Comparison of ENCODE assay signal across 14 cellular contexts in genomic region chr13:110887242-110887954, GRCh38. TPM values are rescaled to one million over a fixed set of nuclear protein-coding genes. Genes with fewer than 3 reads are reported as not detected.
DNase-seq lines count a peak whose midpoint lies in the region; ATAC-seq and TF ChIP-seq lines count a peak whose summit lies in the region.
"Had no signal": no experiment of that assay in that cellular context is flagged by ENCODE, and none has a peak within 500 bp of the region (broad histone marks: within the 10 kb centered on the region; RNA-seq: fewer than 3 reads in every experiment).

No MANE protein-coding gene starts in this region.

- intact Hi-C loops in activated CD8-positive, alpha-beta T cell treated with anti-CD3 and anti-CD28 coated beads for 36 hours (cut with micrococcal nuclease) = no loop called here
- intact Hi-C loops in upper lobe of right lung (cut with DNase I) = no loop called here
- intact Hi-C loops in natural killer cell (cut with micrococcal nuclease) = no loop called here

- no peak overlapping the region for H3K27ac ChIP-seq in upper lobe of right lung

- TF ChIP-seq CTCF in activated CD8-positive, alpha-beta T cell treated with anti-CD3 and anti-CD28 coated beads for 36 hours (IDR thresholded peaks at IDR 0.05) = no peak
- TF ChIP-seq CTCF in choroid plexus epithelial cell (conservative IDR thresholded peaks at IDR 0.05; ENCODE audit: low read depth, low read length) (no peak), upper lobe of right lung (IDR thresholded peaks at IDR 0.05) (no peak), natural killer cell (IDR thresholded peaks at IDR 0.05) (no peak)

- peaks cover 7% of the 10 kb centered on the region for H3K4me1 Mint-ChIP-seq in activated CD8-positive, alpha-beta T cell treated with anti-CD3 and anti-CD28 coated beads for 36 hours (ENCODE audit: low read depth)
- H3K4me1 Mint-ChIP-seq in activated CD8-positive, alpha-beta T cell treated with anti-CD3 and anti-CD28 coated beads, Interleukin-2, amount 10 ng/mL, durations not matched to agents 7 days and 5 days (ENCODE audit: low read depth) = peaks cover 18% of the 10 kb centered on the region
- H3K4me1 Mint-ChIP-seq in memory B cell (no peaks in the 10 kb centered on the region), natural killer cell (peaks cover 0 to 5% of the 10 kb centered on the region in 2 donors)

- CTCF ChIA-PET in activated CD8-positive, alpha-beta T cell treated with anti-CD3 and anti-CD28 coated beads for 36 hours (lab: Charles Lee) = no interaction called here
- CTCF ChIA-PET in activated CD8-positive, alpha-beta T cell treated with anti-CD3 and anti-CD28 coated beads, Interleukin-2, amount 10 ng/mL, durations not matched to agents 7 days and 5 days (lab: Charles Lee) = no interaction called here

- ATAC-seq in activated CD8-positive, alpha-beta T cell treated with anti-CD3 and anti-CD28 coated beads for 36 hours = peak; percentile 37
- ATAC-seq in activated CD8-positive, alpha-beta T cell treated with anti-CD3 and anti-CD28 coated beads, Interleukin-2, amount 10 ng/mL, durations not matched to agents 7 days and 5 days = no peak
- ATAC-seq in memory B cell (ENCODE audit: low read depth) (no peak), upper lobe of right lung (peak; percentile 22), natural killer cell (no peak)
- ATAC-seq: naive thymus-derived CD8-positive, alpha-beta T cell had no signal

- H3K27ac Mint-ChIP-seq in activated CD8-positive, alpha-beta T cell treated with anti-CD3 and anti-CD28 coated beads for 36 hours = no peak overlapping the region
- H3K27ac Mint-ChIP-seq in activated CD8-positive, alpha-beta T cell treated with anti-CD3 and anti-CD28 coated beads, Interleukin-2, amount 10 ng/mL, durations not matched to agents 7 days and 5 days = no peak overlapping the region
- H3K27ac Mint-ChIP-seq in memory B cell = peak overlapping the region; percentile 35
- no peak overlapping the region for H3K27ac Mint-ChIP-seq in natural killer cell

- H3K4me3 ChIP-seq in choroid plexus epithelial cell (ENCODE audit: low read depth, low read length) (no peak overlapping the region), upper lobe of right lung (no peak overlapping the region)
- H3K4me3 ChIP-seq: spleen had no signal

- no peaks in the 10 kb centered on the region for H3K9me3 ChIP-seq in upper lobe of right lung
- H3K9me3 ChIP-seq: spleen had no signal

- no peak overlapping the region for H3K4me3 Mint-ChIP-seq in activated CD8-positive, alpha-beta T cell treated with anti-CD3 and anti-CD28 coated beads for 36 hours
- no peak overlapping the region for H3K4me3 Mint-ChIP-seq in activated CD8-positive, alpha-beta T cell treated with anti-CD3 and anti-CD28 coated beads, Interleukin-2, amount 10 ng/mL, durations not matched to agents 7 days and 5 days
- H3K4me3 Mint-ChIP-seq in memory B cell (no peak overlapping the region), natural killer cell (no peak overlapping the region)
- H3K4me3 Mint-ChIP-seq: naive thymus-derived CD8-positive, alpha-beta T cell had no signal

- peaks cover 12% of the 10 kb centered on the region for H3K36me3 ChIP-seq in upper lobe of right lung

- DNase-seq in activated CD8-positive, alpha-beta T cell treated with anti-CD3 and anti-CD28 coated beads for 36 hours = no peak
- no peak for DNase-seq in activated CD8-positive, alpha-beta T cell treated with anti-CD3 and anti-CD28 coated beads, Interleukin-2, amount 10 ng/mL, durations not matched to agents 7 days and 5 days
- DNase-seq in choroid plexus epithelial cell (ENCODE audit: low read depth) (peak; percentile 68), memory B cell (ENCODE audit: low spot score in 2 of 2) (no peak), upper lobe of right lung (no peak), natural killer cell (no peak), H4 (ENCODE audit: low spot score) (no peak), SHP77 (lab: John Stamatoyannopoulos, UW) (no peak)
- DNase-seq: activated CD4-positive, alpha-beta T cell treated with anti-CD3 and anti-CD28 coated beads, Interleukin-2, amount 50 U/mL, for 4 hours; activated naive CD4-positive, alpha-beta T cell treated with Interleukin-2 at 50 U/mL for 16 hours; cerebellar nuclear complex; naive thymus-derived CD8-positive, alpha-beta T cell; spleen; T-helper 1 cell had no signal

- H3K27me3 Mint-ChIP-seq in activated CD8-positive, alpha-beta T cell treated with anti-CD3 and anti-CD28 coated beads for 36 hours = no peaks in the 10 kb centered on the region
- no peaks in the 10 kb centered on the region for H3K27me3 Mint-ChIP-seq in activated CD8-positive, alpha-beta T cell treated with anti-CD3 and anti-CD28 coated beads, Interleukin-2, amount 10 ng/mL, durations not matched to agents 7 days and 5 days (ENCODE audit: low read depth)
- no peaks in the 10 kb centered on the region for H3K27me3 Mint-ChIP-seq in memory B cell
- no peaks in the 10 kb centered on the region for H3K27me3 Mint-ChIP-seq in natural killer cell (ENCODE audit: low read depth in 2 of 2)
- H3K27me3 Mint-ChIP-seq: naive thymus-derived CD8-positive, alpha-beta T cell had no signal

- no peaks in the 10 kb centered on the region for H3K9me3 Mint-ChIP-seq in activated CD8-positive, alpha-beta T cell treated with anti-CD3 and anti-CD28 coated beads for 36 hours
- no peaks in the 10 kb centered on the region for H3K9me3 Mint-ChIP-seq in activated CD8-positive, alpha-beta T cell treated with anti-CD3 and anti-CD28 coated beads, Interleukin-2, amount 10 ng/mL, durations not matched to agents 7 days and 5 days (ENCODE audit: insufficient read depth)
- no peaks in the 10 kb centered on the region for H3K9me3 Mint-ChIP-seq in memory B cell
- no peaks in the 10 kb centered on the region for H3K9me3 Mint-ChIP-seq in natural killer cell
- H3K9me3 Mint-ChIP-seq: naive thymus-derived CD8-positive, alpha-beta T cell had no signal

- POLR2A ChIA-PET in activated CD8-positive, alpha-beta T cell treated with anti-CD3 and anti-CD28 coated beads for 36 hours (lab: Charles Lee) = interaction anchor here (1.4 kb wide), 1 partner anchor 11 kb away, joined by 3 read pairs; no protein-coding TSS in a partner anchor
- POLR2A ChIA-PET in activated CD8-positive, alpha-beta T cell treated with anti-CD3 and anti-CD28 coated beads, Interleukin-2, amount 10 ng/mL, durations not matched to agents 7 days and 5 days (lab: Charles Lee) = no interaction called here

- peaks cover 4% of the 10 kb centered on the region for H3K36me3 Mint-ChIP-seq in activated CD8-positive, alpha-beta T cell treated with anti-CD3 and anti-CD28 coated beads for 36 hours (ENCODE audit: low read depth)
- H3K36me3 Mint-ChIP-seq in activated CD8-positive, alpha-beta T cell treated with anti-CD3 and anti-CD28 coated beads, Interleukin-2, amount 10 ng/mL, durations not matched to agents 7 days and 5 days (ENCODE audit: low read depth) = peaks cover 5% of the 10 kb centered on the region
- H3K36me3 Mint-ChIP-seq in memory B cell = peaks cover under 1% of the 10 kb centered on the region
- H3K36me3 Mint-ChIP-seq in natural killer cell = no peaks in the 10 kb centered on the region

- H3K4me1 ChIP-seq in upper lobe of right lung = no peaks in the 10 kb centered on the region

- no peaks in the 10 kb centered on the region for H3K27me3 ChIP-seq in upper lobe of right lung
- H3K27me3 ChIP-seq: spleen had no signal

RNA-seq across cellular contexts. Expression of gene ANKRD10, which starts 27.5 kb away (rescaled TPM):
- 10 to 100 TPM; 81.6 to 86.1 TPM for total RNA-seq in activated CD8-positive, alpha-beta T cell treated with anti-CD3 and anti-CD28 coated beads for 36 hours
- total RNA-seq in activated CD8-positive, alpha-beta T cell treated with anti-CD3 and anti-CD28 coated beads, Interleukin-2, amount 10 ng/mL, durations not matched to agents 7 days and 5 days = 10 to 100 TPM; 83.9 to 86.3 TPM
- total RNA-seq in upper lobe of right lung (134 TPM), natural killer cell (100 to 1,000 TPM; 173 to 221 (median 185) TPM)
- 40.9 and 45.6 TPM in 2 replicates for total RNA-seq in H4 (2014; rRNA removed; shearing (Covaris generic))

Comparison
In these comparisons a context has a peak if more than half of its experiments do, and no peak if none do; other contexts are left out.
1. ATAC-seq: peak in activated CD8-positive, alpha-beta T cell treated with anti-CD3 and anti-CD28 coated beads for 36 hours (single experiment) and upper lobe of right lung (single experiment); none in activated CD8-positive, alpha-beta T cell treated with anti-CD3 and anti-CD28 coated beads, Interleukin-2, amount 10 ng/mL, durations not matched to agents 7 days and 5 days (single experiment), memory B cell (single experiment) and natural killer cell (0 of 3).